In genomic region chr5:170960567-170960966, GRCh38 we compare ENCODE assay signal across 26 cellular contexts.
"Had no signal": no experiment of that assay in that cellular context is flagged by ENCODE, and none has a peak within 500 bp of the region (broad histone marks: within the 10 kb centered on the region; RNA-seq: fewer than 3 reads in every experiment).

No MANE protein-coding gene starts in this region.

- H3K4me1 Mint-ChIP-seq: activated CD4-positive, alpha-beta T cell treated with anti-CD3 and anti-CD28 coated beads, Interleukin-2, amount 10 ng/mL, durations not matched to agents 7 days and 5 days; activated naive CD4-positive, alpha-beta T cell treated with anti-CD3 and anti-CD28 coated beads, Interleukin-2, amount 50 U/mL, for 24 hours; central memory CD8-positive, alpha-beta T cell had no signal

- H3K27ac Mint-ChIP-seq: activated CD4-positive, alpha-beta T cell treated with anti-CD3 and anti-CD28 coated beads, Interleukin-2, amount 10 ng/mL, durations not matched to agents 7 days and 5 days; activated CD8-positive, alpha-beta T cell treated with anti-CD3 and anti-CD28 coated beads, Interleukin-2, amount 10 ng/mL, durations not matched to agents 7 days and 5 days; activated naive CD4-positive, alpha-beta T cell treated with anti-CD3 and anti-CD28 coated beads, Interleukin-2, amount 50 U/mL, for 24 hours; activated T-helper 1 cell treated with anti-CD3 and anti-CD28 coated beads, Interleukin-12 subunit alpha, Interleukin-12 subunit beta, Interleukin-2, Interleukin-4 antibody, amounts not matched to agents 30 ng/mL and 10 ng/mL and 1 ng/mL, durations not matched to agents 14 hours and 24 hours and 36 hours; natural killer cell treated with Interleukin-12 subunit alpha and Interleukin-12 subunit beta and Interleukin-15 and Interleukin-18, amount 100 ng/mL, for 72 hours; stimulated activated naive CD8-positive, alpha-beta T cell treated with anti-CD3 and anti-CD28 coated beads, Interleukin-15, Interleukin-2, amounts not matched to agents 100 ng/mL and 50 ng/mL, for 24 hours had no signal

- H3K36me3 ChIP-seq: colonic mucosa, esophagus muscularis mucosa, gastrocnemius medialis, ovary, prostate gland, thyroid gland, upper lobe of right lung, WERI-Rb-1 had no signal

- H3K27me3 Mint-ChIP-seq: activated CD4-positive, alpha-beta T cell treated with anti-CD3 and anti-CD28 coated beads, Interleukin-2, amount 10 ng/mL, durations not matched to agents 7 days and 5 days; activated naive CD4-positive, alpha-beta T cell treated with anti-CD3 and anti-CD28 coated beads, Interleukin-2, amount 50 U/mL, for 24 hours; central memory CD8-positive, alpha-beta T cell; natural killer cell treated with Interleukin-12 subunit alpha and Interleukin-12 subunit beta and Interleukin-15 and Interleukin-18, amount 100 ng/mL, for 72 hours; stimulated activated naive CD8-positive, alpha-beta T cell treated with anti-CD3 and anti-CD28 coated beads, Interleukin-15, Interleukin-2, amounts not matched to agents 100 ng/mL and 50 ng/mL, for 24 hours had no signal

- H3K9me3 ChIP-seq: colonic mucosa, esophagus muscularis mucosa, gastrocnemius medialis, ovary, prostate gland, thyroid gland, upper lobe of right lung had no signal

- DNase-seq: activated CD4-positive, alpha-beta T cell treated with anti-CD3 and anti-CD28 coated beads, Interleukin-2, amount 10 ng/mL, durations not matched to agents 7 days and 5 days; activated CD4-positive, CD25-positive, alpha-beta regulatory T cell treated with anti-CD3 and anti-CD28 coated beads, Interleukin-2, amount 50 U/mL, for 72 hours; activated CD8-positive, alpha-beta T cell treated with anti-CD3 and anti-CD28 coated beads, Interleukin-2, amount 10 ng/mL, durations not matched to agents 7 days and 5 days; activated gamma-delta T cell; aorta; colonic mucosa; gastrocnemius medialis; hippocampal formation; left cardiac atrium; ovary; stimulated activated CD4-positive, alpha-beta T cell treated with anti-CD3 and anti-CD28 coated beads, Interleukin-12 subunit alpha, Interleukin-12 subunit beta, amount 100 ng/mL, for 4 hours; stimulated activated CD4-positive, alpha-beta T cell treated with anti-CD3 and anti-CD28 coated beads, Interleukin-4, amount 100 ng/mL, for 4 hours; substantia nigra; T-helper 1 cell; thyroid gland; upper lobe of right lung; WERI-Rb-1 had no signal

- FAIRE-seq: islet of Langerhans, TTC549 had no signal

- H3K9me3 Mint-ChIP-seq: activated CD4-positive, alpha-beta T cell treated with anti-CD3 and anti-CD28 coated beads, Interleukin-2, amount 10 ng/mL, durations not matched to agents 7 days and 5 days; activated naive CD4-positive, alpha-beta T cell treated with anti-CD3 and anti-CD28 coated beads, Interleukin-2, amount 50 U/mL, for 24 hours; activated T-helper 1 cell treated with anti-CD3 and anti-CD28 coated beads, Interleukin-12 subunit alpha, Interleukin-12 subunit beta, Interleukin-2, Interleukin-4 antibody, amounts not matched to agents 30 ng/mL and 10 ng/mL and 1 ng/mL, durations not matched to agents 14 hours and 24 hours and 36 hours; central memory CD8-positive, alpha-beta T cell; natural killer cell treated with Interleukin-12 subunit alpha and Interleukin-12 subunit beta and Interleukin-15 and Interleukin-18, amount 100 ng/mL, for 72 hours; stimulated activated naive CD8-positive, alpha-beta T cell treated with anti-CD3 and anti-CD28 coated beads, Interleukin-15, Interleukin-2, amounts not matched to agents 100 ng/mL and 50 ng/mL, for 24 hours had no signal

- H3K36me3 Mint-ChIP-seq: activated naive CD4-positive, alpha-beta T cell treated with anti-CD3 and anti-CD28 coated beads, Interleukin-2, amount 50 U/mL, for 24 hours; natural killer cell treated with Interleukin-12 subunit alpha and Interleukin-12 subunit beta and Interleukin-15 and Interleukin-18, amount 100 ng/mL, for 72 hours had no signal

- H3K27ac ChIP-seq: colonic mucosa, esophagus muscularis mucosa, gastrocnemius medialis, ovary, prostate gland, thyroid gland, upper lobe of right lung, WERI-Rb-1 had no signal

- H3K4me3 Mint-ChIP-seq: activated CD4-positive, alpha-beta T cell treated with anti-CD3 and anti-CD28 coated beads, Interleukin-2, amount 10 ng/mL, durations not matched to agents 7 days and 5 days; activated CD8-positive, alpha-beta T cell treated with anti-CD3 and anti-CD28 coated beads, Interleukin-2, amount 10 ng/mL, durations not matched to agents 7 days and 5 days; activated naive CD4-positive, alpha-beta T cell treated with anti-CD3 and anti-CD28 coated beads, Interleukin-2, amount 50 U/mL, for 24 hours; activated T-helper 1 cell treated with anti-CD3 and anti-CD28 coated beads, Interleukin-12 subunit alpha, Interleukin-12 subunit beta, Interleukin-2, Interleukin-4 antibody, amounts not matched to agents 30 ng/mL and 10 ng/mL and 1 ng/mL, durations not matched to agents 14 hours and 24 hours and 36 hours; central memory CD8-positive, alpha-beta T cell; natural killer cell treated with Interleukin-12 subunit alpha and Interleukin-12 subunit beta and Interleukin-15 and Interleukin-18, amount 100 ng/mL, for 72 hours; stimulated activated naive CD8-positive, alpha-beta T cell treated with anti-CD3 and anti-CD28 coated beads, Interleukin-15, Interleukin-2, amounts not matched to agents 100 ng/mL and 50 ng/mL, for 24 hours had no signal

- H3K4me3 ChIP-seq: colonic mucosa, esophagus muscularis mucosa, gastrocnemius medialis, ovary, prostate gland, thyroid gland, upper lobe of right lung had no signal

- ATAC-seq: activated CD8-positive, alpha-beta T cell treated with anti-CD3 and anti-CD28 coated beads, Interleukin-2, amount 10 ng/mL, durations not matched to agents 7 days and 5 days; gastrocnemius medialis; left cardiac atrium; natural killer cell treated with Interleukin-12 subunit alpha and Interleukin-12 subunit beta and Interleukin-15 and Interleukin-18, amount 100 ng/mL, for 72 hours; upper lobe of right lung had no signal

- H3K27me3 ChIP-seq: colonic mucosa, esophagus muscularis mucosa, gastrocnemius medialis, ovary, thyroid gland, upper lobe of right lung had no signal

- H3K4me1 ChIP-seq: colonic mucosa, esophagus muscularis mucosa, gastrocnemius medialis, prostate gland, thyroid gland, upper lobe of right lung had no signal
